7 cellular contexts compared by ENCODE assay signal in the genomic region with DNA sequence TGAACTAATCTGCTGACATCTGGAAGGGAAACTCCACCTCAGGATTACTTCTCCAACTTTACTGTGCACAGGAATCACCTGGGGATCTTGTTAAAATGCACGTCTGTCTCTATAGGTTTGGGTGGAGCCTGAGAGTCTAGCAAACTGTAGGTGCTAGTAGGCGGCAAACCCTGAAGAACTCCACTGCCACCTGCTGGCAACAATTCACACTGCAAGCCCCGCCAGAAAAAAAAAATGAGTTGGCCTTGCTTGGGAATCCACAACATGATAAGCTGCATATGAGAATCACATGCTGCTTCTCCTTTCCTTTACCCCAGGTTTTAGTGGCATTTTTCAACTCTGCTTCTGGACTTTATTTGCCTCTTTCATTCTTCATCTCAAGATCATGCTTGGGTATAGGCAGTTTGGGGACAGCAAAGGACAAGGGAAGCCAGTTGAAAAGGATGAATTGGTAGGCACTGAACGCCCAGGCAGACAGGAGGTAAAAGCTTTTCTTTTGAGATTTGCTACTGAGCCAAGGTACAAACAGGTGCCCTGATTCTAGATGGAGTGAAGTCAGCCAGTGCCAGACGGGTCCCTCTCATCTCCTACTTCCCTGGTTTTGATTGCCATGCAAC.
DNase-seq lines count a peak whose midpoint lies in the region; ATAC-seq, FAIRE-seq and TF ChIP-seq lines count a peak whose summit lies in the region.

No MANE protein-coding gene starts in this region.

- FAIRE-seq in GM12892 (lab: Jason Lieb, UNC) (peak; percentile 89), bronchial epithelial cell (lab: Jason Lieb, UNC) (peak; percentile 43)

- H3K9me3 ChIP-seq in WERI-Rb-1 (ENCODE audit: severe bottlenecking): no peaks in the 10 kb centered on the region

- DNase-seq in GM12892 (ENCODE audit: insufficient read length) (peak; percentile 32), NCI-H2107 (lab: John Stamatoyannopoulos, UW) (peak; percentile 10), WERI-Rb-1 (peak; percentile 65), bronchial epithelial cell (ENCODE audit: low read depth) (peak; percentile 64), kidney glomerular epithelial cell (lab: John Stamatoyannopoulos, UW) (peak; percentile 45)
- DNase-seq in stimulated activated CD4-positive, alpha-beta T cell treated with anti-CD3 and anti-CD28 coated beads, Interleukin-4, amount 100 ng/mL, for 24 hours: peak; percentile 67

- H3K4me3 ChIP-seq in WERI-Rb-1 (ENCODE audit: low read depth, low read length): no peak overlapping the region
- no peak overlapping the region for H3K4me3 ChIP-seq in bronchial epithelial cell (ENCODE audit: low read depth, low read length)

- H3K27ac ChIP-seq in WERI-Rb-1: no peak overlapping the region

- TF ChIP-seq CTCF in WERI-Rb-1 (IDR thresholded peaks at IDR 0.05; ENCODE audit: low read depth, low read length): peak; percentile 91
- peak; percentile 94 for TF ChIP-seq CTCF in bronchial epithelial cell (IDR thresholded peaks at IDR 0.05; ENCODE audit: insufficient read depth, low read length, severe bottlenecking)

- no peaks in the 10 kb centered on the region for H3K36me3 ChIP-seq in WERI-Rb-1
- no peaks in the 10 kb centered on the region for H3K36me3 ChIP-seq in bronchial epithelial cell (ENCODE audit: control insufficient read depth, insufficient read depth, low read length)

- H3K27me3 ChIP-seq in WERI-Rb-1 (ENCODE audit: insufficient read depth, low read depth, severe bottlenecking) (no peaks in the 10 kb centered on the region), bronchial epithelial cell (ENCODE audit: control insufficient read depth, insufficient read depth, low read length) (no peaks in the 10 kb centered on the region)

- ATAC-seq in HG02884 (IDR thresholded peaks at IDR 0.05; ENCODE audit: unreplicated experiment): peak; percentile 75

- no peak for TF ChIP-seq POLR2A in GM12892 (IDR thresholded peaks at IDR 0.05; ENCODE audit: low read depth, low read length)

Comparison
In these comparisons a context has a peak if more than half of its experiments do, and no peak if none do; other contexts are left out.
1. DNase-seq: peak in every context shown above with its lines; median percentile 67 in stimulated activated CD4-positive, alpha-beta T cell treated with anti-CD3 and anti-CD28 coated beads, Interleukin-4, amount 100 ng/mL, for 24 hours; 65 in WERI-Rb-1; 64 in bronchial epithelial cell; 45 in kidney glomerular epithelial cell; 32 in GM12892; 10 in NCI-H2107.